In the genomic region with DNA sequence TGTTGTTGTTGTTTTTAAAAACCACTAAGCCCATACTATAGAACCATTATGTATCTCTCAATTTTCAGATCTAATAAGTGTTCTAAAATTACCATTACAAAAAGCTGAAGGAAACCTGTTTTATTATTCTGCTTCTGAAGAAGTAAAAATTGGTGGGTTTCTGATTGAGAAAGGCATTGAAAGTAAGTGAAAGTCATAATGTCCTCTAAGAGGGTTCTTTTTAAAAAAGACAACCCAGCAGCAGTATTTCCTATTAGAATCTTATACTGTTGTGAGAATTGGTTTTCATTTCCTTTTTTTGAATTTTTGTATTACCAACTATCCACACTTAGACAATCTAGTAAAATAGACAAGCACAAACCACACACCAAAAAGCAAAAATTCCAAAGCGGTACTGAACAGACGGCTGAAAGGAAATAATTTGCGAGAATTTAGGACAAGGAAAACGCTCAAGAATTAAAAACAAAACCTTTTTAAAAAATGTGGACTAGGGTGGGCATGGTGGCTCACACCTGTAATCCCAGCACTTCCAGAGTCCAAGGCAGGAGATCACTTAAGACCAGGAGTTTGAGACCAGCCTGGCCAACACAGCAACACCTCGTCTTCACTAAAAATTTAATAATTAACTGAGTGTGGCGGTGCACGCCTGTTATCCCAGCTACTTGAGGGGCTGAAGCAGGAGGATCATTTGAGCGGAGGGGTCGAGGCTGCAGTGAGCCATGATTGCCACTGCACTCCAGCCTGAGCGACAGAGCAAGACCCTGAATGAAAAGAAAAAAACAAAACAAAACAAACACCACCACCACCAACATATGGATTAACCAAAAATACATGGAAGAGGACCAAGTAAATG, we compare ENCODE assay signal across 1 cellular context.
TF ChIP-seq lines count a peak whose summit lies in the region.

No MANE protein-coding gene starts in this region.

TF ChIP-seq in GM23338, 12 proteins besides CTCF, POLR2A, EP300 and RAD21 (continued from another document):
- TF ChIP-seq, protein P1, sequence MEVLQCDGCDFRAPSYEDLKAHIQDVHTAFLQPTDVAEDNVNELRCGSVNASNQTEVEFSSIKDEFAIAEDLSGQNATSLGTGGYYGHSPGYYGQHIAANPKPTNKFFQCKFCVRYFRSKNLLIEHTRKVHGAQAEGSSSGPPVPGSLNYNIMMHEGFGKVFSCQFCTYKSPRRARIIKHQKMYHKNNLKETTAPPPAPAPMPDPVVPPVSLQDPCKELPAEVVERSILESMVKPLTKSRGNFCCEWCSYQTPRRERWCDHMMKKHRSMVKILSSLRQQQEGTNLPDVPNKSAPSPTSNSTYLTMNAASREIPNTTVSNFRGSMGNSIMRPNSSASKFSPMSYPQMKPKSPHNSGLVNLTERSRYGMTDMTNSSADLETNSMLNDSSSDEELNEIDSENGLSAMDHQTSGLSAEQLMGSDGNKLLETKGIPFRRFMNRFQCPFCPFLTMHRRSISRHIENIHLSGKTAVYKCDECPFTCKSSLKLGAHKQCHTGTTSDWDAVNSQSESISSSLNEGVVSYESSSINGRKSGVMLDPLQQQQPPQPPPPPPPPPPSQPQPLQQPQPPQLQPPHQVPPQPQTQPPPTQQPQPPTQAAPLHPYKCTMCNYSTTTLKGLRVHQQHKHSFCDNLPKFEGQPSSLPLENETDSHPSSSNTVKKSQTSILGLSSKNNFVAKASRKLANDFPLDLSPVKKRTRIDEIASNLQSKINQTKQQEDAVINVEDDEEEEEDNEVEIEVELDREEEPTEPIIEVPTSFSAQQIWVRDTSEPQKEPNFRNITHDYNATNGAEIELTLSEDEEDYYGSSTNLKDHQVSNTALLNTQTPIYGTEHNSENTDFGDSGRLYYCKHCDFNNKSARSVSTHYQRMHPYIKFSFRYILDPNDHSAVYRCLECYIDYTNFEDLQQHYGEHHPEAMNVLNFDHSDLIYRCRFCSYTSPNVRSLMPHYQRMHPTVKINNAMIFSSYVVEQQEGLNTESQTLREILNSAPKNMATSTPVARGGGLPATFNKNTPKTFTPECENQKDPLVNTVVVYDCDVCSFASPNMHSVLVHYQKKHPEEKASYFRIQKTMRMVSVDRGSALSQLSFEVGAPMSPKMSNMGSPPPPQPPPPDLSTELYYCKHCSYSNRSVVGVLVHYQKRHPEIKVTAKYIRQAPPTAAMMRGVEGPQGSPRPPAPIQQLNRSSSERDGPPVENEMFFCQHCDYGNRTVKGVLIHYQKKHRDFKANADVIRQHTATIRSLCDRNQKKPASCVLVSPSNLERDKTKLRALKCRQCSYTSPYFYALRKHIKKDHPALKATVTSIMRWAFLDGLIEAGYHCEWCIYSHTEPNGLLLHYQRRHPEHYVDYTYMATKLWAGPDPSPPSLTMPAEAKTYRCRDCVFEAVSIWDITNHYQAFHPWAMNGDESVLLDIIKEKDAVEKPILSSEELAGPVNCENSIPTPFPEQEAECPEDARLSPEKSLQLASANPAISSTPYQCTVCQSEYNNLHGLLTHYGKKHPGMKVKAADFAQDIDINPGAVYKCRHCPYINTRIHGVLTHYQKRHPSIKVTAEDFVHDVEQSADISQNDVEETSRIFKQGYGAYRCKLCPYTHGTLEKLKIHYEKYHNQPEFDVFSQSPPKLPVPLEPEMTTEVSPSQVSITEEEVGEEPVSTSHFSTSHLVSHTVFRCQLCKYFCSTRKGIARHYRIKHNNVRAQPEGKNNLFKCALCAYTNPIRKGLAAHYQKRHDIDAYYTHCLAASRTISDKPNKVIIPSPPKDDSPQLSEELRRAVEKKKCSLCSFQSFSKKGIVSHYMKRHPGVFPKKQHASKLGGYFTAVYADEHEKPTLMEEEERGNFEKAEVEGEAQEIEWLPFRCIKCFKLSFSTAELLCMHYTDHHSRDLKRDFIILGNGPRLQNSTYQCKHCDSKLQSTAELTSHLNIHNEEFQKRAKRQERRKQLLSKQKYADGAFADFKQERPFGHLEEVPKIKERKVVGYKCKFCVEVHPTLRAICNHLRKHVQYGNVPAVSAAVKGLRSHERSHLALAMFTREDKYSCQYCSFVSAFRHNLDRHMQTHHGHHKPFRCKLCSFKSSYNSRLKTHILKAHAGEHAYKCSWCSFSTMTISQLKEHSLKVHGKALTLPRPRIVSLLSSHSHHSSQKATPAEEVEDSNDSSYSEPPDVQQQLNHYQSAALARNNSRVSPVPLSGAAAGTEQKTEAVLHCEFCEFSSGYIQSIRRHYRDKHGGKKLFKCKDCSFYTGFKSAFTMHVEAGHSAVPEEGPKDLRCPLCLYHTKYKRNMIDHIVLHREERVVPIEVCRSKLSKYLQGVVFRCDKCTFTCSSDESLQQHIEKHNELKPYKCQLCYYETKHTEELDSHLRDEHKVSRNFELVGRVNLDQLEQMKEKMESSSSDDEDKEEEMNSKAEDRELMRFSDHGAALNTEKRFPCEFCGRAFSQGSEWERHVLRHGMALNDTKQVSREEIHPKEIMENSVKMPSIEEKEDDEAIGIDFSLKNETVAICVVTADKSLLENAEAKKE (CRISPR knock-in tag; IDR thresholded peaks at IDR 0.05) = no peak
TF ChIP-seq in GM23338: peak in this region for 0.
